Comparison of ENCODE assay signal across 1 cellular context in genomic region chr9:73024601-73025034, GRCh38.
TF ChIP-seq lines count a peak whose summit lies in the region.

No MANE protein-coding gene starts in this region.

TF ChIP-seq in K562, 482 proteins besides CTCF, POLR2A, EP300 and RAD21 (continued from another document and continues in another):
- no peak for TF ChIP-seq TFAP4 (CRISPR knock-in tag; IDR thresholded peaks at IDR 0.05; ENCODE audit: borderline replicate concordance)
- TF ChIP-seq KHSRP (IDR thresholded peaks at IDR 0.05), result peak; percentile 78
- no peak for TF ChIP-seq ZNF780A (CRISPR knock-in tag; IDR thresholded peaks at IDR 0.05)
- no peak for TF ChIP-seq ZBTB17 (CRISPR knock-in tag; IDR thresholded peaks at IDR 0.05)
- peak; percentile 71; the same call in 1 of the 2 replicates for TF ChIP-seq MBD2 (IDR thresholded peaks at IDR 0.05; ENCODE audit: borderline replicate concordance, low read depth)
- TF ChIP-seq MEF2A (IDR thresholded peaks at IDR 0.05; ENCODE audit: control insufficient read depth, low read depth, low read length), result 0 out of 2 replicates have a peak, but pooled peaks have one; percentile 19
- TF ChIP-seq RAD51 (IDR thresholded peaks at IDR 0.05; ENCODE audit: borderline replicate concordance, low read depth), result no peak; the same call in 1 of the 2 replicates
- no peak for TF ChIP-seq CHD1 (IDR thresholded peaks at IDR 0.05; ENCODE audit: low read length)
- peak; percentile 85 for TF ChIP-seq HMGN3 (IDR thresholded peaks at IDR 0.05; ENCODE audit: borderline replicate concordance, extremely low read depth, insufficient read length, low read depth, low read length)
- no peak for TF ChIP-seq SP1 (CRISPR knock-in tag; IDR thresholded peaks at IDR 0.05)
- no peak for TF ChIP-seq CAMTA2 (CRISPR knock-in tag; conservative IDR thresholded peaks at IDR 0.05)
- TF ChIP-seq ZNF24 (IDR thresholded peaks at IDR 0.05), result no peak
- TF ChIP-seq PREB (CRISPR knock-in tag; IDR thresholded peaks at IDR 0.05), result no peak
- TF ChIP-seq ZKSCAN8 (CRISPR knock-in tag; IDR thresholded peaks at IDR 0.05), result 0 out of 2 replicates have a peak, but pooled peaks have one; percentile 39
- TF ChIP-seq ZBTB5 (IDR thresholded peaks at IDR 0.05), result no peak
- TF ChIP-seq NR2C1 (IDR thresholded peaks at IDR 0.05), result peak; percentile 57; the same call in 1 of the 2 replicates
- TF ChIP-seq NR2C1 (tag; IDR thresholded peaks at IDR 0.05), result peak; percentile 53
- TF ChIP-seq ARID2 (IDR thresholded peaks at IDR 0.05), result no peak
- TF ChIP-seq ZNF263 (CRISPR knock-in tag; IDR thresholded peaks at IDR 0.05; ENCODE audit: borderline replicate concordance), result no peak
- no peak for TF ChIP-seq ZBTB12 (CRISPR knock-in tag; IDR thresholded peaks at IDR 0.05)
- no peak for TF ChIP-seq RBM25 (IDR thresholded peaks at IDR 0.05; ENCODE audit: low read depth, low read length, severe bottlenecking)
- TF ChIP-seq FOXA1 (IDR thresholded peaks at IDR 0.05; ENCODE audit: borderline replicate concordance), result no peak
- TF ChIP-seq DEAF1 (CRISPR knock-in tag; IDR thresholded peaks at IDR 0.05), result no peak
- no peak for TF ChIP-seq ZNF436 (CRISPR knock-in tag; IDR thresholded peaks at IDR 0.05)
- TF ChIP-seq HNRNPUL1 (IDR thresholded peaks at IDR 0.05; ENCODE audit: low read length), result no peak
- no peak for TF ChIP-seq MIER1 (IDR thresholded peaks at IDR 0.05; ENCODE audit: low read depth)
- no peak for TF ChIP-seq TCF15 (CRISPR knock-in tag; IDR thresholded peaks at IDR 0.05)
- TF ChIP-seq ZNF511 (CRISPR knock-in tag; IDR thresholded peaks at IDR 0.05), result no peak
- TF ChIP-seq ZNF449 (CRISPR knock-in tag; IDR thresholded peaks at IDR 0.05), result no peak; the same call in 1 of the 2 replicates
- peak; percentile 89 for TF ChIP-seq MITF (IDR thresholded peaks at IDR 0.05)
- no peak for TF ChIP-seq TRIM25 (IDR thresholded peaks at IDR 0.05; ENCODE audit: borderline replicate concordance)
- no peak for TF ChIP-seq ELF1 (tag; IDR thresholded peaks at IDR 0.05)
- no peak for TF ChIP-seq ZNF57 (CRISPR knock-in tag; IDR thresholded peaks at IDR 0.05)
- TF ChIP-seq SLC30A9 (CRISPR knock-in tag; IDR thresholded peaks at IDR 0.05), result no peak
- peak; percentile 91 for TF ChIP-seq POLR2AphosphoS5 (IDR thresholded peaks at IDR 0.05; ENCODE audit: control insufficient read depth, insufficient read depth, low read depth, low read length)
- TF ChIP-seq ZNF175 (CRISPR knock-in tag; IDR thresholded peaks at IDR 0.05; ENCODE audit: low read depth), result peak; percentile 80
- TF ChIP-seq CBX8 (IDR thresholded peaks at IDR 0.05; ENCODE audit: borderline replicate concordance, extremely low read depth, low read depth, low read length, poor library complexity, severe bottlenecking), result no peak
- no peak for TF ChIP-seq ARID4B (CRISPR knock-in tag; IDR thresholded peaks at IDR 0.05)
- TF ChIP-seq CHD4 (IDR thresholded peaks at IDR 0.05; ENCODE audit: insufficient read depth, insufficient replicate concordance, low read depth, low read length, poor library complexity, severe bottlenecking), result no peak
- no peak for TF ChIP-seq ETV1 (tag; conservative IDR thresholded peaks at IDR 0.05; ENCODE audit: low read depth)
- TF ChIP-seq SMARCC2 (IDR thresholded peaks at IDR 0.05; ENCODE audit: low read depth), result peak; percentile 98
- no peak for TF ChIP-seq MXD1 (CRISPR knock-in tag; IDR thresholded peaks at IDR 0.05; ENCODE audit: borderline replicate concordance, poor library complexity, severe bottlenecking)
- TF ChIP-seq MCM7 (IDR thresholded peaks at IDR 0.05), result no peak
- no peak for TF ChIP-seq SREBF2 (CRISPR knock-in tag; IDR thresholded peaks at IDR 0.05)
- TF ChIP-seq VEZF1 (CRISPR knock-in tag; IDR thresholded peaks at IDR 0.05), result peak; percentile 53; the same call in 1 of the 2 replicates
